8 cellular contexts compared by ENCODE assay signal in genomic region chr17:56945938-56946337, GRCh38.
"Had no signal": no experiment of that assay in that cellular context is flagged by ENCODE, and none has a peak within 500 bp of the region (broad histone marks: within the 10 kb centered on the region; RNA-seq: fewer than 3 reads in every experiment).

No MANE protein-coding gene starts in this region.

- H3K4me2 ChIP-seq: GM23338, KMS-11 had no signal

- H3K4me3 ChIP-seq: GM23338 had no signal

- H3K27ac ChIP-seq: KMS-11 had no signal

- DNase-seq: H9, HCEC 1CT, KBM-7 had no signal

- FAIRE-seq: H1, H54, HTR-8/SVneo had no signal

- H2AFZ ChIP-seq: GM23338 had no signal

- H3K9ac ChIP-seq: KMS-11 had no signal

- ATAC-seq: GM23338 had no signal
